Comparison of ENCODE assay signal across 8 cellular contexts in the genomic region with DNA sequence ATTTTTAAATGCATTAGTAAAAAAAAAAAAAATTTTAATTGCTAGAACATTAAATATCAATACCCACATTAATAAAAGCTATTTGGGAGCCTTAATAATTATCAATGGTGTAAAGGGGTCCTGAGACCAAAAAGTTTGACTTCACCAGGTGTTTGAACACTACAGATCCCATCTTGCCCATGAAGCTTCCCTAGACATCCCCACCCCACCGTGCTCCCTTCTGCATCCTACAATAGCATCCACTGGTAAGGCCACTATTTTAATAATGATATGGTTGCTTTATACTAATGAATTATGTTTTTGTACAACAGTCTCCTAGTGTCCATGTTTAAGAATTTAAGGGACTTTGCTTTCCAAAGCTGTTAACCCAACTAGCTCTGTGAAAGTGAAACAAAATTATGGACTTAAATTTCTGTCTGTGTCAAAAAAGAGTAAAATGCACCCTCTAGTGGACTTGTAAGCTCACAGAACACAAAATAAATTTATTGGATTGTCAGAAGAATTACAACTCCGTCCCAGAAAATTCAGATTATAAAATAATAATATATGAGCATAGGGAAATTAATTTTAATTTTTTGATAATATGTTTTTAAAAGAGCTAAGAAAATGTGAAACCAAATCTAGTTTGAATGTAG.
DNase-seq lines count a peak whose midpoint lies in the region; ATAC-seq lines count a peak whose summit lies in the region.

No MANE protein-coding gene starts in this region.

- DNase-seq in GM03348 (ENCODE audit: low spot score) (peak; percentile 64), SKM-1 treated with dmso at 0.1 percent for 144 hours (lab: John Stamatoyannopoulos, UW; ENCODE audit: unreplicated experiment) (peak; percentile 16), glomerular visceral epithelial cell (ENCODE audit: extremely low spot score) (peak; percentile 44), mesenteric fat pad (ENCODE audit: low spot score) (no peak)
- DNase-seq in activated CD4-positive, alpha-beta T cell treated with anti-CD3 and anti-CD28 coated beads for 48 hours, result no peak

- ATAC-seq in HG03558 (IDR thresholded peaks at IDR 0.05; ENCODE audit: extremely low read depth, unreplicated experiment), result peak; percentile 52
- no peak for ATAC-seq in GM21576 (IDR thresholded peaks at IDR 0.05; ENCODE audit: unreplicated experiment)
- ATAC-seq in GM18861 (IDR thresholded peaks at IDR 0.05; ENCODE audit: unreplicated experiment), result no peak

Comparison
In these comparisons a context has a peak if more than half of its experiments do, and no peak if none do; other contexts are left out.
1. DNase-seq: peak in GM03348 (single experiment), SKM-1 treated with dmso at 0.1 percent for 144 hours (single experiment) and glomerular visceral epithelial cell (single experiment); none in activated CD4-positive, alpha-beta T cell treated with anti-CD3 and anti-CD28 coated beads for 48 hours (single experiment) and mesenteric fat pad (single experiment).